Comparison of ENCODE assay signal across 2 cellular contexts in genomic region chr16:86428729-86429472, GRCh38.
A peak's percentile ranks its signal among the peaks of the same experiment; 100 is the strongest.
TF ChIP-seq lines count a peak whose summit lies in the region.

No MANE protein-coding gene starts in this region.

TF ChIP-seq in IMR-90, 13 proteins besides CTCF, POLR2A, EP300 and RAD21:
- TF ChIP-seq MAZ (IDR thresholded peaks at IDR 0.05; ENCODE audit: borderline replicate concordance, low read depth, low read length) (no peak), CEBPB (IDR thresholded peaks at IDR 0.05; ENCODE audit: low read depth, low read length) (no peak), USF2 (IDR thresholded peaks at IDR 0.05; ENCODE audit: low read depth, low read length) (peak; percentile 58; the same call in 1 of the 2 replicates), FOS (IDR thresholded peaks at IDR 0.05; ENCODE audit: low read depth, low read length) (no peak), RFX5 (IDR thresholded peaks at IDR 0.05; ENCODE audit: low read depth, low read length) (no peak), MAFK (IDR thresholded peaks at IDR 0.05; ENCODE audit: low read depth, low read length) (no peak)

TF ChIP-seq in H1, 55 proteins besides CTCF, POLR2A, EP300 and RAD21:
- 0 out of 2 replicates have a peak, but pooled peaks have one; percentile 24 for TF ChIP-seq ATF3 (IDR thresholded peaks at IDR 0.05; ENCODE audit: insufficient read depth, low read depth, low read length)
- TF ChIP-seq BRCA1 (IDR thresholded peaks at IDR 0.05; ENCODE audit: low read depth, low read length): no peak
- TF ChIP-seq, protein P1, sequence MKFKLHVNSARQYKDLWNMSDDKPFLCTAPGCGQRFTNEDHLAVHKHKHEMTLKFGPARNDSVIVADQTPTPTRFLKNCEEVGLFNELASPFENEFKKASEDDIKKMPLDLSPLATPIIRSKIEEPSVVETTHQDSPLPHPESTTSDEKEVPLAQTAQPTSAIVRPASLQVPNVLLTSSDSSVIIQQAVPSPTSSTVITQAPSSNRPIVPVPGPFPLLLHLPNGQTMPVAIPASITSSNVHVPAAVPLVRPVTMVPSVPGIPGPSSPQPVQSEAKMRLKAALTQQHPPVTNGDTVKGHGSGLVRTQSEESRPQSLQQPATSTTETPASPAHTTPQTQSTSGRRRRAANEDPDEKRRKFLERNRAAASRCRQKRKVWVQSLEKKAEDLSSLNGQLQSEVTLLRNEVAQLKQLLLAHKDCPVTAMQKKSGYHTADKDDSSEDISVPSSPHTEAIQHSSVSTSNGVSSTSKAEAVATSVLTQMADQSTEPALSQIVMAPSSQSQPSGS (IDR thresholded peaks at IDR 0.05; ENCODE audit: low read length): no peak
- no peak for TF ChIP-seq PHF8 (conservative IDR thresholded peaks at IDR 0.05; ENCODE audit: low read depth, low read length)
- no peak for TF ChIP-seq CBX5 (IDR thresholded peaks at IDR 0.05; ENCODE audit: low read depth, low read length)
- peak; percentile 72 for TF ChIP-seq USF2 (IDR thresholded peaks at IDR 0.05; ENCODE audit: low read length)
- no peak for TF ChIP-seq EZH2 (IDR thresholded peaks at IDR 0.05; ENCODE audit: low read depth, low read length, severe bottlenecking)
- TF ChIP-seq, protein P2, sequence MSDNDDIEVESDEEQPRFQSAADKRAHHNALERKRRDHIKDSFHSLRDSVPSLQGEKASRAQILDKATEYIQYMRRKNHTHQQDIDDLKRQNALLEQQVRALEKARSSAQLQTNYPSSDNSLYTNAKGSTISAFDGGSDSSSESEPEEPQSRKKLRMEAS (IDR thresholded peaks at IDR 0.05): peak; percentile 40; the same call in 1 of the 2 replicates
- TF ChIP-seq GTF2F1 (IDR thresholded peaks at IDR 0.05; ENCODE audit: borderline replicate concordance, low read depth, low read length): no peak
- TF ChIP-seq CEBPB (IDR thresholded peaks at IDR 0.05; ENCODE audit: low read depth, low read length): no peak
- no peak for TF ChIP-seq TAF1 (IDR thresholded peaks at IDR 0.05; ENCODE audit: low read depth, low read length)
- no peak for TF ChIP-seq CTBP2 (IDR thresholded peaks at IDR 0.05; ENCODE audit: borderline replicate concordance, insufficient read depth, insufficient read length, low read length)
- TF ChIP-seq RXRA (IDR thresholded peaks at IDR 0.05; ENCODE audit: insufficient read depth, low read depth, low read length): no peak
- TF ChIP-seq SRF (IDR thresholded peaks at IDR 0.05; ENCODE audit: low read depth, low read length): no peak
- TF ChIP-seq, protein P3, sequence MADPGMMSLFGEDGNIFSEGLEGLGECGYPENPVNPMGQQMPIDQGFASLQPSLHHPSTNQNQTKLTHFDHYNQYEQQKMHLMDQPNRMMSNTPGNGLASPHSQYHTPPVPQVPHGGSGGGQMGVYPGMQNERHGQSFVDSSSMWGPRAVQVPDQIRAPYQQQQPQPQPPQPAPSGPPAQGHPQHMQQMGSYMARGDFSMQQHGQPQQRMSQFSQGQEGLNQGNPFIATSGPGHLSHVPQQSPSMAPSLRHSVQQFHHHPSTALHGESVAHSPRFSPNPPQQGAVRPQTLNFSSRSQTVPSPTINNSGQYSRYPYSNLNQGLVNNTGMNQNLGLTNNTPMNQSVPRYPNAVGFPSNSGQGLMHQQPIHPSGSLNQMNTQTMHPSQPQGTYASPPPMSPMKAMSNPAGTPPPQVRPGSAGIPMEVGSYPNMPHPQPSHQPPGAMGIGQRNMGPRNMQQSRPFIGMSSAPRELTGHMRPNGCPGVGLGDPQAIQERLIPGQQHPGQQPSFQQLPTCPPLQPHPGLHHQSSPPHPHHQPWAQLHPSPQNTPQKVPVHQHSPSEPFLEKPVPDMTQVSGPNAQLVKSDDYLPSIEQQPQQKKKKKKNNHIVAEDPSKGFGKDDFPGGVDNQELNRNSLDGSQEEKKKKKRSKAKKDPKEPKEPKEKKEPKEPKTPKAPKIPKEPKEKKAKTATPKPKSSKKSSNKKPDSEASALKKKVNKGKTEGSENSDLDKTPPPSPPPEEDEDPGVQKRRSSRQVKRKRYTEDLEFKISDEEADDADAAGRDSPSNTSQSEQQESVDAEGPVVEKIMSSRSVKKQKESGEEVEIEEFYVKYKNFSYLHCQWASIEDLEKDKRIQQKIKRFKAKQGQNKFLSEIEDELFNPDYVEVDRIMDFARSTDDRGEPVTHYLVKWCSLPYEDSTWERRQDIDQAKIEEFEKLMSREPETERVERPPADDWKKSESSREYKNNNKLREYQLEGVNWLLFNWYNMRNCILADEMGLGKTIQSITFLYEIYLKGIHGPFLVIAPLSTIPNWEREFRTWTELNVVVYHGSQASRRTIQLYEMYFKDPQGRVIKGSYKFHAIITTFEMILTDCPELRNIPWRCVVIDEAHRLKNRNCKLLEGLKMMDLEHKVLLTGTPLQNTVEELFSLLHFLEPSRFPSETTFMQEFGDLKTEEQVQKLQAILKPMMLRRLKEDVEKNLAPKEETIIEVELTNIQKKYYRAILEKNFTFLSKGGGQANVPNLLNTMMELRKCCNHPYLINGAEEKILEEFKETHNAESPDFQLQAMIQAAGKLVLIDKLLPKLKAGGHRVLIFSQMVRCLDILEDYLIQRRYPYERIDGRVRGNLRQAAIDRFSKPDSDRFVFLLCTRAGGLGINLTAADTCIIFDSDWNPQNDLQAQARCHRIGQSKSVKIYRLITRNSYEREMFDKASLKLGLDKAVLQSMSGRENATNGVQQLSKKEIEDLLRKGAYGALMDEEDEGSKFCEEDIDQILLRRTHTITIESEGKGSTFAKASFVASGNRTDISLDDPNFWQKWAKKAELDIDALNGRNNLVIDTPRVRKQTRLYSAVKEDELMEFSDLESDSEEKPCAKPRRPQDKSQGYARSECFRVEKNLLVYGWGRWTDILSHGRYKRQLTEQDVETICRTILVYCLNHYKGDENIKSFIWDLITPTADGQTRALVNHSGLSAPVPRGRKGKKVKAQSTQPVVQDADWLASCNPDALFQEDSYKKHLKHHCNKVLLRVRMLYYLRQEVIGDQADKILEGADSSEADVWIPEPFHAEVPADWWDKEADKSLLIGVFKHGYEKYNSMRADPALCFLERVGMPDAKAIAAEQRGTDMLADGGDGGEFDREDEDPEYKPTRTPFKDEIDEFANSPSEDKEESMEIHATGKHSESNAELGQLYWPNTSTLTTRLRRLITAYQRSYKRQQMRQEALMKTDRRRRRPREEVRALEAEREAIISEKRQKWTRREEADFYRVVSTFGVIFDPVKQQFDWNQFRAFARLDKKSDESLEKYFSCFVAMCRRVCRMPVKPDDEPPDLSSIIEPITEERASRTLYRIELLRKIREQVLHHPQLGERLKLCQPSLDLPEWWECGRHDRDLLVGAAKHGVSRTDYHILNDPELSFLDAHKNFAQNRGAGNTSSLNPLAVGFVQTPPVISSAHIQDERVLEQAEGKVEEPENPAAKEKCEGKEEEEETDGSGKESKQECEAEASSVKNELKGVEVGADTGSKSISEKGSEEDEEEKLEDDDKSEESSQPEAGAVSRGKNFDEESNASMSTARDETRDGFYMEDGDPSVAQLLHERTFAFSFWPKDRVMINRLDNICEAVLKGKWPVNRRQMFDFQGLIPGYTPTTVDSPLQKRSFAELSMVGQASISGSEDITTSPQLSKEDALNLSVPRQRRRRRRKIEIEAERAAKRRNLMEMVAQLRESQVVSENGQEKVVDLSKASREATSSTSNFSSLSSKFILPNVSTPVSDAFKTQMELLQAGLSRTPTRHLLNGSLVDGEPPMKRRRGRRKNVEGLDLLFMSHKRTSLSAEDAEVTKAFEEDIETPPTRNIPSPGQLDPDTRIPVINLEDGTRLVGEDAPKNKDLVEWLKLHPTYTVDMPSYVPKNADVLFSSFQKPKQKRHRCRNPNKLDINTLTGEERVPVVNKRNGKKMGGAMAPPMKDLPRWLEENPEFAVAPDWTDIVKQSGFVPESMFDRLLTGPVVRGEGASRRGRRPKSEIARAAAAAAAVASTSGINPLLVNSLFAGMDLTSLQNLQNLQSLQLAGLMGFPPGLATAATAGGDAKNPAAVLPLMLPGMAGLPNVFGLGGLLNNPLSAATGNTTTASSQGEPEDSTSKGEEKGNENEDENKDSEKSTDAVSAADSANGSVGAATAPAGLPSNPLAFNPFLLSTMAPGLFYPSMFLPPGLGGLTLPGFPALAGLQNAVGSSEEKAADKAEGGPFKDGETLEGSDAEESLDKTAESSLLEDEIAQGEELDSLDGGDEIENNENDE (IDR thresholded peaks at IDR 0.05; ENCODE audit: insufficient replicate concordance, low read length): no peak
- no peak for TF ChIP-seq HDAC6 (IDR thresholded peaks at IDR 0.05; ENCODE audit: low read depth, low read length)
- no peak for TF ChIP-seq TAF7 (optimal IDR thresholded peaks at IDR 0.05; ENCODE audit: borderline replicate concordance, low read depth, low read length)
- peak; percentile 25; the same call in 1 of the 2 replicates for TF ChIP-seq E2F6 (IDR thresholded peaks at IDR 0.05)
- no peak for TF ChIP-seq ZNF274 (IDR thresholded peaks at IDR 0.05; ENCODE audit: borderline replicate concordance, extremely low read depth, low read length)
- no peak for TF ChIP-seq NANOG (IDR thresholded peaks at IDR 0.05; ENCODE audit: insufficient read depth, low read depth, low read length, poor library complexity, severe bottlenecking)
- no peak for TF ChIP-seq GABPA (IDR thresholded peaks at IDR 0.05; ENCODE audit: borderline replicate concordance, insufficient read depth, low read length)
- TF ChIP-seq MAFK (IDR thresholded peaks at IDR 0.05; ENCODE audit: low read depth, low read length): no peak
- no peak for TF ChIP-seq TEAD4 (IDR thresholded peaks at IDR 0.05; ENCODE audit: low read depth, low read length)
- TF ChIP-seq YY1 (IDR thresholded peaks at IDR 0.05; ENCODE audit: low read depth, low read length): no peak
TF ChIP-seq in H1: peak in this region for 4.
